ENCODE assay signal across 2 cellular contexts in the genomic region with DNA sequence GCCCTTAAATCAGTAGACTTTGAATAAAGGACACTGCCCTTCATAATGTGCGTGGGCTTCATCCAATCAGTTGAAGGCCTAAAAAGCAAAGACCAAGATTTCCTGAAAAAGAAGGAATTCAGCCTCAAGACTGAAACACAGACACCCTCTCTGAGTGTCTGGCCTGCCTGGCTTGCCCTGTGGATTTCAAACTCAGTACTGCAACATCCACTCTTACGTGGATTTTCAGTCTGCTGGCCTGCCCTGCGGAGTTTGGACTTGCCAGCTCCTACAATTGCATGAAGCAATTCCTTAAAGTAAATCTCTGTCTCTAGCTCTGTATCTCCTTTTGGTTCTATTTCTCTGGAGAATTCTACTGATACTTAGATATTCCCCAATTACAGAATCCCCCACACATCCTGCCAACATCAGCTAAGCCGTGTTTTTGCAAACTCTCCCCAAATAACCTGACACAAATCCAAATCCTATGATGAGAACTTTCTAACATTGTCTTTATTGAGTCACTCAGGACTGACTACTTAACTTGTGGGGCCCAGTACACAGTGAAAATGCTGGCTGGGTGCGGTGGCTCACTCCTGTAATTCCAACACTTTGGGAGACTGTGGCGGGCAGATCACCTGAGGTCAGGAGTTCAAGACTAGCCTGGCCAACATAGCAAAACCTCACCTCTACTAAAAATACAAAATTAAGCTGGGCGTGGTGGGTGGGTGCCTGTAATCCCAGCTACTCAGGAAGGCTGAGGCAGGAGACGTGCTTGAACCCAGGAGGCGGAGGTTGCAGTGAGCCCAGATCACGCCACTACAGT.
TF ChIP-seq lines count a peak whose summit lies in the region.

No MANE protein-coding gene starts in this region.

TF ChIP-seq in HEK293, 187 proteins besides CTCF, POLR2A, EP300 and RAD21 (continues in another document):
- TF ChIP-seq ZNF777 (tag by site-specific recombination; IDR thresholded peaks at IDR 0.05; ENCODE audit: borderline replicate concordance): no peak
- TF ChIP-seq ZNF157 (tag by site-specific recombination; IDR thresholded peaks at IDR 0.05): no peak
- no peak for TF ChIP-seq PRDM2 (tag by site-specific recombination; IDR thresholded peaks at IDR 0.05; ENCODE audit: borderline replicate concordance)
- TF ChIP-seq ZBTB17 (tag by site-specific recombination; IDR thresholded peaks at IDR 0.05): no peak
- TF ChIP-seq, protein P1, sequence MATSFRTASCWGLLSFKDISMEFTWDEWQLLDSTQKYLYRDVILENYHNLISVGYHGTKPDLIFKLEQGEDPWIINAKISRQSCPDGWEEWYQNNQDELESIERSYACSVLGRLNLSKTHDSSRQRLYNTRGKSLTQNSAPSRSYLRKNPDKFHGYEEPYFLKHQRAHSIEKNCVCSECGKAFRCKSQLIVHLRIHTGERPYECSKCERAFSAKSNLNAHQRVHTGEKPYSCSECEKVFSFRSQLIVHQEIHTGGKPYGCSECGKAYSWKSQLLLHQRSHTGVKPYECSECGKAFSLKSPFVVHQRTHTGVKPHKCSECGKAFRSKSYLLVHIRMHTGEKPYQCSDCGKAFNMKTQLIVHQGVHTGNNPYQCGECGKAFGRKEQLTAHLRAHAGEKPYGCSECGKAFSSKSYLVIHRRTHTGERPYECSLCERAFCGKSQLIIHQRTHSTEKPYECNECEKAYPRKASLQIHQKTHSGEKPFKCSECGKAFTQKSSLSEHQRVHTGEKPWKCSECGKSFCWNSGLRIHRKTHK (tag by site-specific recombination; IDR thresholded peaks at IDR 0.05): no peak
- no peak for TF ChIP-seq ZNF423 (tag by site-specific recombination; IDR thresholded peaks at IDR 0.05)
- TF ChIP-seq KLF7 (tag by site-specific recombination; IDR thresholded peaks at IDR 0.05; ENCODE audit: borderline replicate concordance): no peak
- TF ChIP-seq SETDB1 (IDR thresholded peaks at IDR 0.05; ENCODE audit: insufficient read length, low read length): no peak
- TF ChIP-seq ZFP69B (tag by site-specific recombination; IDR thresholded peaks at IDR 0.05): 0 out of 2 replicates have a peak, but pooled peaks have one; percentile 24
- 0 out of 2 replicates have a peak, but pooled peaks have one; percentile 43 for TF ChIP-seq ZNF10 (tag by site-specific recombination; IDR thresholded peaks at IDR 0.05)

TF ChIP-seq in GM12891, 5 proteins besides CTCF, POLR2A, EP300 and RAD21:
- TF ChIP-seq PAX5 (IDR thresholded peaks at IDR 0.05; ENCODE audit: insufficient read depth, low read length, severe bottlenecking): no peak
